ENCODE assay signal across 14 cellular contexts in genomic region chr13:113980489-113981064, GRCh38. TPM values are rescaled to one million over a fixed set of nuclear protein-coding genes. Genes with fewer than 3 reads are reported as not detected.
A peak's percentile ranks its signal among the peaks of the same experiment; 100 is the strongest.
DNase-seq lines count a peak whose midpoint lies in the region; ATAC-seq and TF ChIP-seq lines count a peak whose summit lies in the region.
"Had no signal": no experiment of that assay in that cellular context is flagged by ENCODE, and none has a peak within 500 bp of the region (broad histone marks: within the 10 kb centered on the region; RNA-seq: fewer than 3 reads in every experiment).

No MANE protein-coding gene starts in this region.

- H3K9me3 ChIP-seq in left lung: no peaks in the 10 kb centered on the region

- H3K27me3 Mint-ChIP-seq in activated CD4-positive, alpha-beta T cell treated with anti-CD3 and anti-CD28 coated beads, Interleukin-2, amount 10 ng/mL, durations not matched to agents 7 days and 5 days: no peaks in the 10 kb centered on the region
- H3K27me3 Mint-ChIP-seq in stimulated activated naive CD8-positive, alpha-beta T cell treated with anti-CD3 and anti-CD28 coated beads, Interleukin-15, amount 100 ng/mL, for 72 hours: no peaks in the 10 kb centered on the region
- H3K27me3 Mint-ChIP-seq: dendritic cell treated with granulocyte-macrophage colony-stimulating factor and Interleukin-4, amounts not matched to agents 40 ng/mL and 50 ng/mL, for 4 days; T-cell had no signal

- peaks cover 2% of the 10 kb centered on the region for H3K4me1 Mint-ChIP-seq in activated CD4-positive, alpha-beta T cell treated with anti-CD3 and anti-CD28 coated beads, Interleukin-2, amount 10 ng/mL, durations not matched to agents 7 days and 5 days
- peaks cover 11% of the 10 kb centered on the region for H3K4me1 Mint-ChIP-seq in stimulated activated naive CD8-positive, alpha-beta T cell treated with anti-CD3 and anti-CD28 coated beads, Interleukin-15, amount 100 ng/mL, for 72 hours

- DNase-seq in activated CD4-positive, alpha-beta T cell treated with anti-CD3 and anti-CD28 coated beads, Interleukin-2, amount 10 ng/mL, durations not matched to agents 7 days and 5 days: no peak
- no peak for DNase-seq in activated CD4-positive, alpha-beta T cell treated with anti-CD3 and anti-CD28 coated beads, Interleukin-2, amount 50 U/mL, for 1 hour
- DNase-seq in RWPE1 (ENCODE audit: low spot score) (no peak), left lung (peak; percentile 12 to 22), amygdala (lab: John Stamatoyannopoulos, UW) (no peak), GDM1 (lab: John Stamatoyannopoulos, UW) (no peak), NCI-H510A treated with DMSO at 0.1 percent for 48 hours (lab: John Stamatoyannopoulos, UW) (no peak)
- DNase-seq in stimulated activated naive CD8-positive, alpha-beta T cell treated with anti-CD3 and anti-CD28 coated beads, Interleukin-15, amount 100 ng/mL, for 72 hours: no peak
- DNase-seq: NCI-H1048; NCI-H526; stimulated activated CD4-positive, alpha-beta T cell treated with anti-CD3 and anti-CD28 coated beads, Interleukin-2, amount 100 ng/mL, for 48 hours; T-cell had no signal

- H3K4me3 Mint-ChIP-seq in activated CD4-positive, alpha-beta T cell treated with anti-CD3 and anti-CD28 coated beads, Interleukin-2, amount 10 ng/mL, durations not matched to agents 7 days and 5 days: no peak overlapping the region
- H3K4me3 Mint-ChIP-seq in stimulated activated naive CD8-positive, alpha-beta T cell treated with anti-CD3 and anti-CD28 coated beads, Interleukin-15, amount 100 ng/mL, for 72 hours: no peak overlapping the region
- H3K4me3 Mint-ChIP-seq: dendritic cell treated with granulocyte-macrophage colony-stimulating factor and Interleukin-4, amounts not matched to agents 40 ng/mL and 50 ng/mL, for 4 days had no signal

- no peak for TF ChIP-seq CTCF in RWPE1 (conservative IDR thresholded peaks at IDR 0.05; ENCODE audit: low read depth)
- TF ChIP-seq CTCF in left lung (IDR thresholded peaks at IDR 0.05): no peak

- intact Hi-C loops in left lung (cut with DNase I): no loop called here

- no peak overlapping the region for H3K4me3 ChIP-seq in left lung

- H3K27ac ChIP-seq in RWPE1: peak overlapping the region; percentile 76
- H3K27ac ChIP-seq in left lung: no peak overlapping the region

- H3K27ac Mint-ChIP-seq in activated CD4-positive, alpha-beta T cell treated with anti-CD3 and anti-CD28 coated beads, Interleukin-2, amount 10 ng/mL, durations not matched to agents 7 days and 5 days: peak overlapping the region; percentile 26
- H3K27ac Mint-ChIP-seq in stimulated activated naive CD8-positive, alpha-beta T cell treated with anti-CD3 and anti-CD28 coated beads, Interleukin-15, amount 100 ng/mL, for 72 hours: peak overlapping the region; percentile 86 to 95
- H3K27ac Mint-ChIP-seq: dendritic cell treated with granulocyte-macrophage colony-stimulating factor and Interleukin-4, amounts not matched to agents 40 ng/mL and 50 ng/mL, for 4 days had no signal

- CTCF ChIA-PET in activated CD4-positive, alpha-beta T cell treated with anti-CD3 and anti-CD28 coated beads, Interleukin-2, amount 10 ng/mL, durations not matched to agents 7 days and 5 days (lab: Charles Lee): interaction anchor here (1.0 to 1.7 kb wide), 2 partner anchors 8 to 13 kb away, joined by 5 to 6 read pairs; no protein-coding TSS in a partner anchor
- CTCF ChIA-PET in RWPE1 (lab: Yijun Ruan, JAX): interaction anchor here (0.9 kb wide), 1 partner anchor 9 kb away, joined by 3 read pairs; no protein-coding TSS in a partner anchor

- H3K4me1 ChIP-seq in left lung: no peaks in the 10 kb centered on the region

- POLR2A ChIA-PET in activated CD4-positive, alpha-beta T cell treated with anti-CD3 and anti-CD28 coated beads, Interleukin-2, amount 10 ng/mL, durations not matched to agents 7 days and 5 days (lab: Charles Lee): no interaction called here
- POLR2A ChIA-PET in RWPE1 (lab: Yijun Ruan, JAX; ENCODE audit: low non-redundant PET): no interaction called here

- H3K27me3 ChIP-seq in left lung: no peaks in the 10 kb centered on the region

- peaks cover 0 to 64% of the 10 kb centered on the region in 2 donors for H3K36me3 ChIP-seq in left lung

- peaks cover 63% of the 10 kb centered on the region for H3K36me3 Mint-ChIP-seq in activated CD4-positive, alpha-beta T cell treated with anti-CD3 and anti-CD28 coated beads, Interleukin-2, amount 10 ng/mL, durations not matched to agents 7 days and 5 days (ENCODE audit: low read depth)

- no peak for ATAC-seq in left lung
- no peak for ATAC-seq in stimulated activated naive CD8-positive, alpha-beta T cell treated with anti-CD3 and anti-CD28 coated beads, Interleukin-15, amount 100 ng/mL, for 72 hours
- ATAC-seq: activated CD4-positive, CD25-positive, alpha-beta regulatory T cell treated with anti-CD3 and anti-CD28 coated beads, Interleukin-2, amount 50 U/mL, for 24 hours had no signal

- H3K9me3 Mint-ChIP-seq in activated CD4-positive, alpha-beta T cell treated with anti-CD3 and anti-CD28 coated beads, Interleukin-2, amount 10 ng/mL, durations not matched to agents 7 days and 5 days: no peaks in the 10 kb centered on the region
- no peaks in the 10 kb centered on the region for H3K9me3 Mint-ChIP-seq in stimulated activated naive CD8-positive, alpha-beta T cell treated with anti-CD3 and anti-CD28 coated beads, Interleukin-15, amount 100 ng/mL, for 72 hours
- H3K9me3 Mint-ChIP-seq: dendritic cell treated with granulocyte-macrophage colony-stimulating factor and Interleukin-4, amounts not matched to agents 40 ng/mL and 50 ng/mL, for 4 days; T-cell had no signal

RNA-seq across cellular contexts. Expression of gene C13orf46, which starts 6.7 kb away (rescaled TPM):
- 1 to 10 TPM; 7.3 to 9.8 TPM for total RNA-seq in activated CD4-positive, alpha-beta T cell treated with anti-CD3 and anti-CD28 coated beads, Interleukin-2, amount 10 ng/mL, durations not matched to agents 7 days and 5 days
- total RNA-seq in left lung: 1 to 10 TPM; 7.1 to 7.5 TPM

Comparison
In these comparisons a context has a peak if more than half of its experiments do, and no peak if none do; other contexts are left out.
1. DNase-seq: peak in left lung (2 of 2); none in activated CD4-positive, alpha-beta T cell treated with anti-CD3 and anti-CD28 coated beads, Interleukin-2, amount 10 ng/mL, durations not matched to agents 7 days and 5 days (single experiment), activated CD4-positive, alpha-beta T cell treated with anti-CD3 and anti-CD28 coated beads, Interleukin-2, amount 50 U/mL, for 1 hour (single experiment), RWPE1 (single experiment), stimulated activated naive CD8-positive, alpha-beta T cell treated with anti-CD3 and anti-CD28 coated beads, Interleukin-15, amount 100 ng/mL, for 72 hours (0 of 2), amygdala (0 of 56), GDM1 (single experiment) and NCI-H510A treated with DMSO at 0.1 percent for 48 hours (single experiment).